ENCODE assay signal across 24 cellular contexts in the genomic region with DNA sequence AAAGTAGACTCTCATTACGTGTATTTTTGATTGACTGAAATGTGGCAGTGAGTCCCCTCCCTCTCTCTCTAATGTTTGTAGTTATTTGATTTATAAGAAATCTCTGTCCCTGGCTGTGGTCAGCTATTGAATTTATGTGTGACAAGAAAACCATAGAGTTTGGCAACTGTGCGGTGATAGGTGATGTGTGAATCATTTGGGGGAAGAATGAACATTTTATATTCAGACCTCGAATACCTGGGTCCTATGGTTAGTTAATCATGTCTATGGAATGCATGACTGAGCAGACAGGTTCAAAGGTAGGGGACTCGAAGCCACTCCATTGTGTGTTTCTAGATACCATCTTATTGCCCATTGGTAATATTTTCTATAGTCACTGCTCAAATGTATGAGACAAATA.
A peak's percentile ranks its signal among the peaks of the same experiment; 100 is the strongest.
DNase-seq lines count a peak whose midpoint lies in the region; ATAC-seq, FAIRE-seq and TF ChIP-seq lines count a peak whose summit lies in the region.
"Had no signal": no experiment of that assay in that cellular context is flagged by ENCODE, and none has a peak within 500 bp of the region (broad histone marks: within the 10 kb centered on the region; RNA-seq: fewer than 3 reads in every experiment).

No MANE protein-coding gene starts in this region.

- H3K4me1 ChIP-seq in astrocyte (ENCODE audit: insufficient read depth, low read length) (peaks cover 5% of the 10 kb centered on the region), keratinocyte (ENCODE audit: control insufficient read depth, extremely low read depth, insufficient read depth, low read length) (peaks cover 19% of the 10 kb centered on the region)

- no peak for TF ChIP-seq CTCF in Calu3 (IDR thresholded peaks at IDR 0.05; ENCODE audit: unreplicated experiment)
- TF ChIP-seq CTCF in astrocyte (IDR thresholded peaks at IDR 0.05; ENCODE audit: insufficient read depth, low read depth, low read length), result no peak
- TF ChIP-seq CTCF in keratinocyte (optimal IDR thresholded peaks at IDR 0.05 in 1 of 3, IDR thresholded peaks at IDR 0.05 in 1 of 3, conservative IDR thresholded peaks at IDR 0.05 in 1 of 3; ENCODE audit: extremely low read depth in 1 of 3, insufficient read depth in 2 of 3, low read length in 3 of 3), result no peak
- no peak for TF ChIP-seq CTCF in glutamatergic neuron (IDR thresholded peaks at IDR 0.05; ENCODE audit: partially characterized antibody, unreplicated experiment)

- H3K9ac ChIP-seq in astrocyte (ENCODE audit: low read length) (no peak overlapping the region), keratinocyte (ENCODE audit: control insufficient read depth, extremely low read depth, insufficient read depth, low read length) (no peak overlapping the region)

- CTCF ChIA-PET in Calu3 (lab: Charles Lee), result interaction anchor here (0.5 to 3.2 kb wide), 14 partner anchors 26 to 718 kb away, joined by 3 to 28 read pairs (median 4); no protein-coding TSS in a partner anchor

- H3K36me3 ChIP-seq in astrocyte (ENCODE audit: insufficient read depth, low read length), result no peaks in the 10 kb centered on the region
- H3K36me3 ChIP-seq in keratinocyte (ENCODE audit: control insufficient read depth in 2 of 2, extremely low read depth in 1 of 2, insufficient read depth in 2 of 2, low read length in 2 of 2), result no peaks in the 10 kb centered on the region

- H3K4me2 ChIP-seq in astrocyte (ENCODE audit: low read length) (no peak overlapping the region), keratinocyte (ENCODE audit: control insufficient read depth, extremely low read depth, insufficient read depth, low read depth, low read length) (peak overlapping the region; percentile 3)
- H3K4me2 ChIP-seq: GM23338 had no signal

- no peak overlapping the region for H3K27ac ChIP-seq in astrocyte (ENCODE audit: low read depth, low read length)
- H3K27ac ChIP-seq in keratinocyte (ENCODE audit: control insufficient read depth, insufficient read depth, low read length), result no peak overlapping the region
- H3K27ac ChIP-seq: SK-N-MC had no signal

- H2AFZ ChIP-seq in astrocyte (ENCODE audit: low read depth, low read length) (no peak overlapping the region), keratinocyte (ENCODE audit: control insufficient read depth, low read length) (no peak overlapping the region)

- H4K20me1 ChIP-seq in astrocyte (ENCODE audit: insufficient read depth, low read length) (no peaks in the 10 kb centered on the region), keratinocyte (ENCODE audit: control insufficient read depth, extremely low read depth, insufficient read depth, low read length) (no peaks in the 10 kb centered on the region)

- peak; percentile 76 for DNase-seq in Calu3
- DNase-seq in LoVo (ENCODE audit: low spot score), result peak; percentile 20
- peak; percentile 27 for DNase-seq in astrocyte (ENCODE audit: low read depth)
- peak; percentile 44 for DNase-seq in keratinocyte (ENCODE audit: low read depth, low spot score)
- DNase-seq in NCI-H146 (lab: John Stamatoyannopoulos, UW), result no peak
- no peak for DNase-seq in RPMI8226
- no peak for DNase-seq in glutamatergic neuron
- DNase-seq: AML-193; C1 segment of cervical spinal cord; CD8-positive, alpha-beta T cell; DMS153; GDM1; KBM-7; MV-4-11; NCI-H1105 treated with DMSO at 0.1 percent for 48 hours; NCI-H1694; NCI-H2081 treated with DMSO at 0.1 percent for 48 hours; NCI-H446; NCI-H526; SHP77 treated with DMSO at 0.1 percent for 48 hours had no signal

- H3K27me3 Mint-ChIP-seq in Calu3 (ENCODE audit: unreplicated experiment) (no peaks in the 10 kb centered on the region), astrocyte (ENCODE audit: low read depth, unreplicated experiment) (no peaks in the 10 kb centered on the region), glutamatergic neuron (ENCODE audit: unreplicated experiment) (peaks cover 5% of the 10 kb centered on the region)

- no peaks in the 10 kb centered on the region for H3K9me1 ChIP-seq in keratinocyte (ENCODE audit: control insufficient read depth, extremely low read depth, insufficient read depth, low read length)

- no TSS peak for BruUV-seq in Calu3 (replicated peaks; lab: Mats Ljungman, UMichigan)

- H3K27me3 ChIP-seq in astrocyte (ENCODE audit: insufficient read depth, low read length), result no peaks in the 10 kb centered on the region
- H3K27me3 ChIP-seq in keratinocyte (ENCODE audit: control insufficient read depth, extremely low read depth, insufficient read depth, low read length), result no peaks in the 10 kb centered on the region

- FAIRE-seq in astrocyte (lab: Jason Lieb, UNC) (no peak), keratinocyte (lab: Jason Lieb, UNC) (peak; percentile 60)
- FAIRE-seq: GM18507 had no signal

- H3K9me3 ChIP-seq in astrocyte (ENCODE audit: insufficient read depth, low read depth, low read length) (no peaks in the 10 kb centered on the region), keratinocyte (ENCODE audit: control insufficient read depth, low read depth, low read length) (no peaks in the 10 kb centered on the region)

- no peak overlapping the region for H3K4me3 ChIP-seq in astrocyte (ENCODE audit: insufficient read depth, low read depth, low read length)
- no peak overlapping the region for H3K4me3 ChIP-seq in keratinocyte (ENCODE audit: control insufficient read depth in 2 of 3, extremely low read depth in 1 of 3, insufficient read depth in 2 of 3, low read depth in 1 of 3, low read length in 3 of 3)
- H3K4me3 ChIP-seq: GM23338, SK-N-MC had no signal

- dilution Hi-C loops in keratinocyte (cut with MboI; ENCODE audit: extremely low pct_ligation_motif_present, low sequenced_read_pairs), result no loop called here

- peaks cover 4% of the 10 kb centered on the region for H3K9me3 Mint-ChIP-seq in Calu3 (ENCODE audit: low read depth, unreplicated experiment)
- H3K9me3 Mint-ChIP-seq in astrocyte (ENCODE audit: unreplicated experiment), result no peaks in the 10 kb centered on the region
- peaks cover 8% of the 10 kb centered on the region for H3K9me3 Mint-ChIP-seq in glutamatergic neuron (ENCODE audit: unreplicated experiment)
- H3K9me3 Mint-ChIP-seq: CD8-positive, alpha-beta T cell had no signal

- H3K79me2 ChIP-seq in astrocyte (ENCODE audit: insufficient read depth, low read length) (no peaks in the 10 kb centered on the region), keratinocyte (ENCODE audit: control insufficient read depth, insufficient read depth, low read length) (no peaks in the 10 kb centered on the region)

- H3K4me3 Mint-ChIP-seq in Calu3 (ENCODE audit: low read depth, unreplicated experiment) (no peak overlapping the region), astrocyte (ENCODE audit: unreplicated experiment) (no peak overlapping the region), glutamatergic neuron (ENCODE audit: unreplicated experiment) (no peak overlapping the region)
- H3K4me3 Mint-ChIP-seq: CD8-positive, alpha-beta T cell; GM23338 had no signal

- no peak for ATAC-seq in HG03469 (IDR thresholded peaks at IDR 0.05; ENCODE audit: unreplicated experiment)
- ATAC-seq: CD8-positive, alpha-beta T cell; GM23338 had no signal

- H3K4me1 Mint-ChIP-seq in Calu3 (ENCODE audit: low read depth, unreplicated experiment) (peaks cover 57% of the 10 kb centered on the region), astrocyte (ENCODE audit: low read depth, unreplicated experiment) (peaks cover 2% of the 10 kb centered on the region), glutamatergic neuron (ENCODE audit: low read depth, unreplicated experiment) (peaks cover 18% of the 10 kb centered on the region)

- H3K36me3 Mint-ChIP-seq in Calu3 (ENCODE audit: insufficient read depth, unreplicated experiment) (no peaks in the 10 kb centered on the region), astrocyte (ENCODE audit: low read depth, unreplicated experiment) (peaks cover 2% of the 10 kb centered on the region), glutamatergic neuron (ENCODE audit: unreplicated experiment) (peaks cover 4% of the 10 kb centered on the region)
- H3K36me3 Mint-ChIP-seq: CD8-positive, alpha-beta T cell had no signal

- H3K27ac Mint-ChIP-seq in Calu3 (ENCODE audit: unreplicated experiment) (peak overlapping the region; percentile 84), astrocyte (ENCODE audit: unreplicated experiment) (no peak overlapping the region), glutamatergic neuron (ENCODE audit: unreplicated experiment) (no peak overlapping the region)
- H3K27ac Mint-ChIP-seq: CD8-positive, alpha-beta T cell had no signal

- intact Hi-C loops in Calu3 (cut with micrococcal nuclease; ENCODE audit: unreplicated experiment), result loop anchor here (1.0 to 5.0 kb wide), 9 partner anchors 81 to 791 kb away; no protein-coding TSS in a partner anchor

Comparison
In these comparisons a context has a peak if more than half of its experiments do, and no peak if none do; other contexts are left out.
1. DNase-seq: peak in Calu3 (single experiment), LoVo (single experiment), astrocyte (single experiment) and keratinocyte (single experiment); none in NCI-H146 (single experiment), RPMI8226 (single experiment) and glutamatergic neuron (single experiment).